1 cellular context compared by ENCODE assay signal in the genomic region with DNA sequence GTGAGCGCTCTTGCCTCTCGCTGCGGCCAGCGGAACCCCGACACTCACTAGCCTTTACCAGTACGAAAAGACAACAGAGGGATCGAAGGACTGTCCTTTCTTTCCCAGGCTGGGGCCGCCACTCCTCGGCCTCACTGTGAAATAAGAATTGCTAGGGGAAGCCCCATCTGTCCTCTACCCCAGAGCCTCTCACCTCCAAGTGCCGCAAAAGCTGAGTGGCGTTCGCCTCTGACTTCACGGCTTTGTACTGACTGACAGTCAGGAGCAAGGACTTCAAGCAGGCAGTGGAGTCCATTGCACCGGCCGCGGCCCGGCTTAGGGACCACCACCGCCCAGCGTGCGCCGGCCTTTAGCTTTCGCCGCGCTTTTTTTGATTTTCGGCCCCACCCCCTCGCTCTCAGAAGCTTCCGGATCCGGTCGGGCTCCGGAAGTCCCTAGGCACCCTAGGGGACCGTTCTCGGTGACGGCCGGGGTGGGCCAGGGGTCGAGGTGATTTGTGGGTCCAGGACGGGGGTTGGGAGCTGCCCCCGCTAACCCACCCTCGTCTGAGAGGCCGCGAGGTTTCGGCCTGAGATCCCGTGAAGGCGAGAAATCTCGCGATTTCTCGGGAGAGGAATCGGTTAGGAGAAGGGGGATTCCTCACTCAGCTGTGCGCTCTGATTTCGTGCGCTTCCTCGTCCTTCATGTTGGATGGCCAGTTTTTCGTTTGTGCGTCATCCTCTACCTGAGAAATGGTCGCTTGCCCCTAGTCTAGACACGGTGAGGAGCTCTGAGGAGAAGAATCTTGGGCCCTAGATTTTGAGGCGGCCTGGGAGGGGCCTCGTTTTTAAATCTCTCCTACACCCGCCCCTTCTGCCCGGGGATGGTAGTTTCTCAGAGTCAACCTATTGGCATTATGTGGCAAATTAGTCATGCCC.
TF ChIP-seq lines count a peak whose summit lies in the region.

A gene (minus strand): TSS at position 358 of the 917 bp plus-strand sequence. CDS start 63 bp downstream, at position 295.
A gene with protein sequence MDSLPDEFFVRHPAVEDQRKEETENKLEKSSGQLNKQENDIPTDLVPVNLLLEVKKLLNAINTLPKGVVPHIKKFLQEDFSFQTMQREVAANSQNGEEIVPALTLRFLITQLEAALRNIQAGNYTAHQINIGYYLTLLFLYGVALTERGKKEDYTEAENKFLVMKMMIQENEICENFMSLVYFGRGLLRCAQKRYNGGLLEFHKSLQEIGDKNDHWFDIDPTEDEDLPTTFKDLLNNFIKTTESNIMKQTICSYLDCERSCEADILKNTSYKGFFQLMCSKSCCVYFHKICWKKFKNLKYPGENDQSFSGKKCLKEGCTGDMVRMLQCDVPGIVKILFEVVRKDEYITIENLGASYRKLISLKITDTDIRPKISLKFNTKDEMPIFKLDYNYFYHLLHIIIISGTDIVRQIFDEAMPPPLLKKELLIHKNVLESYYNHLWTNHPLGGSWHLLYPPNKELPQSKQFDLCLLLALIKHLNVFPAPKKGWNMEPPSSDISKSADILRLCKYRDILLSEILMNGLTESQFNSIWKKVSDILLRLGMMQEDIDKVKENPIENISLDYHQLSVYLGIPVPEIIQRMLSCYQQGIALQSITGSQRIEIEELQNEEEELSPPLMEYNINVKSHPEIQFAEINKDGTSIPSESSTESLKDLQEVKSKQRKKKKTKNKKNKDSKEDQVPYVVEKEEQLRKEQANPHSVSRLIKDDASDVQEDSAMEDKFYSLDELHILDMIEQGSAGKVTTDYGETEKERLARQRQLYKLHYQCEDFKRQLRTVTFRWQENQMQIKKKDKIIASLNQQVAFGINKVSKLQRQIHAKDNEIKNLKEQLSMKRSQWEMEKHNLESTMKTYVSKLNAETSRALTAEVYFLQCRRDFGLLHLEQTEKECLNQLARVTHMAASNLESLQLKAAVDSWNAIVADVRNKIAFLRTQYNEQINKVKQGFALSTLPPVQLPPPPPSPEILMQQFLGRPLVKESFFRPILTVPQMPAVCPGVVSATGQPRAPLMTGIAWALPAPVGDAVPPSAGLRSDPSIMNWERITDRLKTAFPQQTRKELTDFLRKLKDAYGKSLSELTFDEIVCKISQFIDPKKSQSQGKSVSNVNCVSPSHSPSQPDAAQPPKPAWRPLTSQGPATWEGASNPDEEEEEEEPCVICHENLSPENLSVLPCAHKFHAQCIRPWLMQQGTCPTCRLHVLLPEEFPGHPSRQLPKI (plus strand): TSS at position 642 of the 917 bp plus-strand sequence. CDS start 15,685 bp downstream, outside the sequence.

TF ChIP-seq in HepG2, 621 proteins besides CTCF, POLR2A, EP300 and RAD21 (continued from another document and continues in another):
- TF ChIP-seq NFE2L1 (CRISPR knock-in tag; IDR thresholded peaks at IDR 0.05; ENCODE audit: borderline replicate concordance) (no peak), MTA1 (CRISPR knock-in tag; IDR thresholded peaks at IDR 0.05; ENCODE audit: borderline replicate concordance) (peak; percentile 75; the same call in 1 of the 2 replicates), ZNF225 (CRISPR knock-in tag; IDR thresholded peaks at IDR 0.05) (no peak), DR1 (CRISPR knock-in tag; IDR thresholded peaks at IDR 0.05) (peak; percentile 64), FLYWCH1 (CRISPR knock-in tag; IDR thresholded peaks at IDR 0.05) (0 out of 2 replicates have a peak, but pooled peaks have one; percentile 37), ZNF20 (CRISPR knock-in tag; IDR thresholded peaks at IDR 0.05) (no peak), NAIF1 (CRISPR knock-in tag; IDR thresholded peaks at IDR 0.05; ENCODE audit: borderline replicate concordance) (0 out of 2 replicates have a peak, but pooled peaks have one; percentile 58), NONO (IDR thresholded peaks at IDR 0.05) (no peak), NONO (CRISPR knock-in tag; conservative IDR thresholded peaks at IDR 0.05) (peak; percentile 84), RFX3 (CRISPR knock-in tag; IDR thresholded peaks at IDR 0.05) (no peak), ARID2 (CRISPR knock-in tag; IDR thresholded peaks at IDR 0.05; ENCODE audit: borderline replicate concordance) (peak; percentile 80; the same call in 1 of the 2 replicates), NCOA1 (CRISPR knock-in tag; IDR thresholded peaks at IDR 0.05) (no peak), CBFB (CRISPR knock-in tag; IDR thresholded peaks at IDR 0.05) (no peak), ZFP62 (CRISPR knock-in tag; IDR thresholded peaks at IDR 0.05) (no peak), FOSL2 (CRISPR knock-in tag; IDR thresholded peaks at IDR 0.05) (peak; percentile 16; the same call in 1 of the 2 replicates), ZNF326 (CRISPR knock-in tag; IDR thresholded peaks at IDR 0.05; ENCODE audit: borderline replicate concordance) (no peak), TEAD2 (CRISPR knock-in tag; IDR thresholded peaks at IDR 0.05) (no peak), ZNF180 (CRISPR knock-in tag; IDR thresholded peaks at IDR 0.05; ENCODE audit: borderline replicate concordance, low read depth) (no peak), ZFP36L2 (CRISPR knock-in tag; IDR thresholded peaks at IDR 0.05) (no peak), ZNF841 (CRISPR knock-in tag; IDR thresholded peaks at IDR 0.05; ENCODE audit: borderline replicate concordance) (no peak), CREM (IDR thresholded peaks at IDR 0.05) (peak; percentile 66), CREM (CRISPR knock-in tag; IDR thresholded peaks at IDR 0.05) (no peak), RBM39 (IDR thresholded peaks at IDR 0.05; ENCODE audit: low read depth, low read length, poor library complexity, severe bottlenecking) (peak; percentile 76), ZNF788 (CRISPR knock-in tag; IDR thresholded peaks at IDR 0.05; ENCODE audit: borderline replicate concordance) (peak; percentile 87; the same call in 1 of the 2 replicates), ELF1 (CRISPR knock-in tag; IDR thresholded peaks at IDR 0.05) (peak; percentile 92), ZFYVE20 (CRISPR knock-in tag; IDR thresholded peaks at IDR 0.05; ENCODE audit: borderline replicate concordance, low read depth) (no peak), ETV6 (CRISPR knock-in tag; conservative IDR thresholded peaks at IDR 0.05) (no peak), MEIS1 (CRISPR knock-in tag; IDR thresholded peaks at IDR 0.05; ENCODE audit: borderline replicate concordance) (no peak; the same call in 1 of the 2 replicates)
- TF ChIP-seq, protein P1, sequence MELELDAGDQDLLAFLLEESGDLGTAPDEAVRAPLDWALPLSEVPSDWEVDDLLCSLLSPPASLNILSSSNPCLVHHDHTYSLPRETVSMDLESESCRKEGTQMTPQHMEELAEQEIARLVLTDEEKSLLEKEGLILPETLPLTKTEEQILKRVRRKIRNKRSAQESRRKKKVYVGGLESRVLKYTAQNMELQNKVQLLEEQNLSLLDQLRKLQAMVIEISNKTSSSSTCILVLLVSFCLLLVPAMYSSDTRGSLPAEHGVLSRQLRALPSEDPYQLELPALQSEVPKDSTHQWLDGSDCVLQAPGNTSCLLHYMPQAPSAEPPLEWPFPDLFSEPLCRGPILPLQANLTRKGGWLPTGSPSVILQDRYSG (CRISPR knock-in tag; IDR thresholded peaks at IDR 0.05), result no peak; the same call in none of the 2 replicates
- TF ChIP-seq, protein P2, sequence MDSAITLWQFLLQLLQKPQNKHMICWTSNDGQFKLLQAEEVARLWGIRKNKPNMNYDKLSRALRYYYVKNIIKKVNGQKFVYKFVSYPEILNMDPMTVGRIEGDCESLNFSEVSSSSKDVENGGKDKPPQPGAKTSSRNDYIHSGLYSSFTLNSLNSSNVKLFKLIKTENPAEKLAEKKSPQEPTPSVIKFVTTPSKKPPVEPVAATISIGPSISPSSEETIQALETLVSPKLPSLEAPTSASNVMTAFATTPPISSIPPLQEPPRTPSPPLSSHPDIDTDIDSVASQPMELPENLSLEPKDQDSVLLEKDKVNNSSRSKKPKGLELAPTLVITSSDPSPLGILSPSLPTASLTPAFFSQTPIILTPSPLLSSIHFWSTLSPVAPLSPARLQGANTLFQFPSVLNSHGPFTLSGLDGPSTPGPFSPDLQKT (CRISPR knock-in tag; IDR thresholded peaks at IDR 0.05; ENCODE audit: borderline replicate concordance), result no peak
- TF ChIP-seq, protein P3, sequence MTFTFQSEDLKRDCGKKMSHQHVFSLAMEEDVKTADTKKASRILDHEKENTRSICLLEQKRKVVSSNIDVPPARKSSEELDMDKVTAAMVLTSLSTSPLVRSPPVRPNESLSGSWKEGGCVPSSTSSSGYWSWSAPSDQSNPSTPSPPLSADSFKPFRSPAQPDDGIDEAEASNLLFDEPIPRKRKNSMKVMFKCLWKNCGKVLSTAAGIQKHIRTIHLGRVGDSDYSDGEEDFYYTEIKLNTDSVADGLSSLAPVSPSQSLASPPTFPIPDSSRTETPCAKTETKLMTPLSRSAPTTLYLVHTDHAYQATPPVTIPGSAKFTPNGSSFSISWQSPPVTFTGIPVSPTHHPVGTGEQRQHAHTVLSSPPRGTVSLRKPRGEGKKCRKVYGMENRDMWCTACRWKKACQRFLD (CRISPR knock-in tag; IDR thresholded peaks at IDR 0.05; ENCODE audit: borderline replicate concordance), result peak; percentile 73; the same call in 1 of the 2 replicates
- TF ChIP-seq, protein P4, sequence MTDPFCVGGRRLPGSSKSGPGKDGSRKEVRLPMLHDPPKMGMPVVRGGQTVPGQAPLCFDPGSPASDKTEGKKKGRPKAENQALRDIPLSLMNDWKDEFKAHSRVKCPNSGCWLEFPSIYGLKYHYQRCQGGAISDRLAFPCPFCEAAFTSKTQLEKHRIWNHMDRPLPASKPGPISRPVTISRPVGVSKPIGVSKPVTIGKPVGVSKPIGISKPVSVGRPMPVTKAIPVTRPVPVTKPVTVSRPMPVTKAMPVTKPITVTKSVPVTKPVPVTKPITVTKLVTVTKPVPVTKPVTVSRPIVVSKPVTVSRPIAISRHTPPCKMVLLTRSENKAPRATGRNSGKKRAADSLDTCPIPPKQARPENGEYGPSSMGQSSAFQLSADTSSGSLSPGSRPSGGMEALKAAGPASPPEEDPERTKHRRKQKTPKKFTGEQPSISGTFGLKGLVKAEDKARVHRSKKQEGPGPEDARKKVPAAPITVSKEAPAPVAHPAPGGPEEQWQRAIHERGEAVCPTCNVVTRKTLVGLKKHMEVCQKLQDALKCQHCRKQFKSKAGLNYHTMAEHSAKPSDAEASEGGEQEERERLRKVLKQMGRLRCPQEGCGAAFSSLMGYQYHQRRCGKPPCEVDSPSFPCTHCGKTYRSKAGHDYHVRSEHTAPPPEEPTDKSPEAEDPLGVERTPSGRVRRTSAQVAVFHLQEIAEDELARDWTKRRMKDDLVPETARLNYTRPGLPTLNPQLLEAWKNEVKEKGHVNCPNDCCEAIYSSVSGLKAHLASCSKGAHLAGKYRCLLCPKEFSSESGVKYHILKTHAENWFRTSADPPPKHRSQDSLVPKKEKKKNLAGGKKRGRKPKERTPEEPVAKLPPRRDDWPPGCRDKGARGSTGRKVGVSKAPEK (CRISPR knock-in tag; IDR thresholded peaks at IDR 0.05; ENCODE audit: borderline replicate concordance), result peak; percentile 39; the same call in 1 of the 2 replicates
- TF ChIP-seq, protein P5, sequence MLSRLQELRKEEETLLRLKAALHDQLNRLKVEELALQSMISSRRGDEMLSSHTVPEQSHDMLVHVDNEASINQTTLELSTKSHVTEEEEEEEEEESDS (CRISPR knock-in tag; IDR thresholded peaks at IDR 0.05; ENCODE audit: borderline replicate concordance), result 0 out of 2 replicates have a peak, but pooled peaks have one; percentile 35
- TF ChIP-seq, protein P6, sequence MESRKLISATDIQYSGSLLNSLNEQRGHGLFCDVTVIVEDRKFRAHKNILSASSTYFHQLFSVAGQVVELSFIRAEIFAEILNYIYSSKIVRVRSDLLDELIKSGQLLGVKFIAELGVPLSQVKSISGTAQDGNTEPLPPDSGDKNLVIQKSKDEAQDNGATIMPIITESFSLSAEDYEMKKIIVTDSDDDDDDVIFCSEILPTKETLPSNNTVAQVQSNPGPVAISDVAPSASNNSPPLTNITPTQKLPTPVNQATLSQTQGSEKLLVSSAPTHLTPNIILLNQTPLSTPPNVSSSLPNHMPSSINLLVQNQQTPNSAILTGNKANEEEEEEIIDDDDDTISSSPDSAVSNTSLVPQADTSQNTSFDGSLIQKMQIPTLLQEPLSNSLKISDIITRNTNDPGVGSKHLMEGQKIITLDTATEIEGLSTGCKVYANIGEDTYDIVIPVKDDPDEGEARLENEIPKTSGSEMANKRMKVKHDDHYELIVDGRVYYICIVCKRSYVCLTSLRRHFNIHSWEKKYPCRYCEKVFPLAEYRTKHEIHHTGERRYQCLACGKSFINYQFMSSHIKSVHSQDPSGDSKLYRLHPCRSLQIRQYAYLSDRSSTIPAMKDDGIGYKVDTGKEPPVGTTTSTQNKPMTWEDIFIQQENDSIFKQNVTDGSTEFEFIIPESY (CRISPR knock-in tag; IDR thresholded peaks at IDR 0.05), result no peak
- TF ChIP-seq, protein P7, sequence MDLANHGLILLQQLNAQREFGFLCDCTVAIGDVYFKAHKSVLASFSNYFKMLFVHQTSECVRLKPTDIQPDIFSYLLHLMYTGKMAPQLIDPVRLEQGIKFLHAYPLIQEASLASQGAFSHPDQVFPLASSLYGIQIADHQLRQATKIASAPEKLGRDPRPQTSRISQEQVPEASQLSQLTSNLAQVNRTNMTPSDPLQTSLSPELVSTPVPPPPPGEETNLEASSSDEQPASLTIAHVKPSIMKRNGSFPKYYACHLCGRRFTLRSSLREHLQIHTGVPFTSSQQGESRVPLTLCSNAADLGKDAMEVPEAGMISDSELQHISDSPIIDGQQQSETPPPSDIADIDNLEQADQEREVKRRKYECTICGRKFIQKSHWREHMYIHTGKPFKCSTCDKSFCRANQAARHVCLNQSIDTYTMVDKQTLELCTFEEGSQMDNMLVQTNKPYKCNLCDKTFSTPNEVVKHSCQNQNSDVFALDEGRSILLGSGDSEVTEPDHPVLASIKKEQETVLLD (CRISPR knock-in tag; IDR thresholded peaks at IDR 0.05; ENCODE audit: low read depth), result peak; percentile 93
- TF ChIP-seq, protein P8, sequence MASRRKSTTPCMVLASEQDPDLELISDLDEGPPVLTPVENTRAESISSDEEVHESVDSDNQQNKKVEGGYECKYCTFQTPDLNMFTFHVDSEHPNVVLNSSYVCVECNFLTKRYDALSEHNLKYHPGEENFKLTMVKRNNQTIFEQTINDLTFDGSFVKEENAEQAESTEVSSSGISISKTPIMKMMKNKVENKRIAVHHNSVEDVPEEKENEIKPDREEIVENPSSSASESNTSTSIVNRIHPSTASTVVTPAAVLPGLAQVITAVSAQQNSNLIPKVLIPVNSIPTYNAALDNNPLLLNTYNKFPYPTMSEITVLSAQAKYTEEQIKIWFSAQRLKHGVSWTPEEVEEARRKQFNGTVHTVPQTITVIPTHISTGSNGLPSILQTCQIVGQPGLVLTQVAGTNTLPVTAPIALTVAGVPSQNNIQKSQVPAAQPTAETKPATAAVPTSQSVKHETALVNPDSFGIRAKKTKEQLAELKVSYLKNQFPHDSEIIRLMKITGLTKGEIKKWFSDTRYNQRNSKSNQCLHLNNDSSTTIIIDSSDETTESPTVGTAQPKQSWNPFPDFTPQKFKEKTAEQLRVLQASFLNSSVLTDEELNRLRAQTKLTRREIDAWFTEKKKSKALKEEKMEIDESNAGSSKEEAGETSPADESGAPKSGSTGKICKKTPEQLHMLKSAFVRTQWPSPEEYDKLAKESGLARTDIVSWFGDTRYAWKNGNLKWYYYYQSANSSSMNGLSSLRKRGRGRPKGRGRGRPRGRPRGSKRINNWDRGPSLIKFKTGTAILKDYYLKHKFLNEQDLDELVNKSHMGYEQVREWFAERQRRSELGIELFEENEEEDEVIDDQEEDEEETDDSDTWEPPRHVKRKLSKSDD (CRISPR knock-in tag; IDR thresholded peaks at IDR 0.05; ENCODE audit: low read depth), result 0 out of 2 replicates have a peak, but pooled peaks have one; percentile 20
